Comparison of ENCODE assay signal across 11 cellular contexts in the genomic region with DNA sequence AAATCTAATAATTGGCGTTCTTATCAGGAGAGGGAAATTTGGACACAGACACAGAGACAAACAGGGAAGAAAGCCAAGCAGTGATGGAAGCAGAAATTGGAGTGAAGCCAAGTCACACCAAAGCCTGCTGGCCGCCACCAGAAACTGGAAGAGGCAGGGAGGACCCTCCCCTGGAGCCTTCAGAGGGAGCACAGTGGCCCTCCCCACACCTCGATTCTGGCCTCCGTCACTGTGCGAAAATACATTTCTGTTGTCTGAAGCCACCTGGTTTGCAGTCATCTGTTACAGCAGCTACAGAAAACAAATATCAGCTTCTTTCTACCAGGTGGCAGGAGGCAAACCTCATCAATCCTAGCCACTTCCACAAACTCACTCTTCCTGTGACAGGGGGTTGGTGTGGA. TPM values are rescaled to one million over a fixed set of nuclear protein-coding genes. Genes with fewer than 3 reads are reported as not detected.
DNase-seq lines count a peak whose midpoint lies in the region; ATAC-seq, FAIRE-seq and TF ChIP-seq lines count a peak whose summit lies in the region.
"Had no signal": no experiment of that assay in that cellular context is flagged by ENCODE, and none has a peak within 500 bp of the region (broad histone marks: within the 10 kb centered on the region; RNA-seq: fewer than 3 reads in every experiment).

No MANE protein-coding gene starts in this region.

- FAIRE-seq in pancreas (lab: Jason Lieb, UNC), result no peak

- H3K27ac ChIP-seq in pancreas, result peak overlapping the region; percentile 22 to 79 (median 60)

- H3K4me1 ChIP-seq in pancreas, result peaks cover 0 to 11% (median 0%) of the 10 kb centered on the region in 3 donors

- H3K9me3 ChIP-seq in pancreas, result no peaks in the 10 kb centered on the region

- H3K9me3 Mint-ChIP-seq in endothelial cell (ENCODE audit: unreplicated experiment) (no peaks in the 10 kb centered on the region), Calu3 (ENCODE audit: low read depth, unreplicated experiment) (no peaks in the 10 kb centered on the region)
- H3K9me3 Mint-ChIP-seq: activated naive CD8-positive, alpha-beta T cell treated with anti-CD3 and anti-CD28 coated beads for 36 hours; CD8-positive, alpha-beta memory T cell had no signal

- no peaks in the 10 kb centered on the region for H3K36me3 ChIP-seq in pancreas

- H3K27ac Mint-ChIP-seq in endothelial cell (ENCODE audit: unreplicated experiment) (no peak overlapping the region), Calu3 (ENCODE audit: unreplicated experiment) (no peak overlapping the region)
- H3K27ac Mint-ChIP-seq: activated naive CD8-positive, alpha-beta T cell treated with anti-CD3 and anti-CD28 coated beads for 36 hours had no signal

- no peaks in the 10 kb centered on the region for H3K27me3 Mint-ChIP-seq in endothelial cell (ENCODE audit: unreplicated experiment)
- no peaks in the 10 kb centered on the region for H3K27me3 Mint-ChIP-seq in Calu3 (ENCODE audit: unreplicated experiment)

- CTCF ChIA-PET in Calu3 (lab: Charles Lee), result no interaction called here

- intact Hi-C loops in pancreas (cut with DNase I) (loop anchor here in 1 of 3 donors (10.0 kb wide), 1 partner anchor 136 kb away; no protein-coding TSS in a partner anchor), Calu3 (cut with micrococcal nuclease; ENCODE audit: unreplicated experiment) (no loop called here)

- TF ChIP-seq CTCF in endothelial cell (IDR thresholded peaks at IDR 0.05; ENCODE audit: unreplicated experiment), result no peak
- TF ChIP-seq CTCF in pancreas (IDR thresholded peaks at IDR 0.05), result no peak
- TF ChIP-seq CTCF in Calu3 (IDR thresholded peaks at IDR 0.05; ENCODE audit: unreplicated experiment), result no peak

- BruUV-seq in Calu3 (replicated peaks; lab: Mats Ljungman, UMichigan), result no TSS peak

- H3K4me3 Mint-ChIP-seq in endothelial cell (ENCODE audit: unreplicated experiment) (peak overlapping the region; percentile 65), Calu3 (ENCODE audit: low read depth, unreplicated experiment) (no peak overlapping the region)
- H3K4me3 Mint-ChIP-seq: activated naive CD8-positive, alpha-beta T cell treated with anti-CD3 and anti-CD28 coated beads for 36 hours; CD8-positive, alpha-beta memory T cell had no signal

- WGBS in pancreas, 2 donors, result 0 to 6% methylated on average over 5 of the region's 5 CpGs

- H3K36me3 Mint-ChIP-seq in endothelial cell (ENCODE audit: low read depth, unreplicated experiment) (no peaks in the 10 kb centered on the region), Calu3 (ENCODE audit: insufficient read depth, unreplicated experiment) (no peaks in the 10 kb centered on the region)
- H3K36me3 Mint-ChIP-seq: activated naive CD8-positive, alpha-beta T cell treated with anti-CD3 and anti-CD28 coated beads for 36 hours; CD8-positive, alpha-beta memory T cell had no signal

- ATAC-seq in pancreas (peak; percentile 87 to 95 (median 91)), GM21526 (IDR thresholded peaks at IDR 0.05; ENCODE audit: low FRiP score, unreplicated experiment) (no peak), HG03175 (IDR thresholded peaks at IDR 0.05; ENCODE audit: unreplicated experiment) (no peak)

- peak; percentile 89 for DNase-seq in DMS153 treated with DMSO at 0.1 percent for 48 hours (lab: John Stamatoyannopoulos, UW; ENCODE audit: unreplicated experiment)
- DNase-seq in NCI-H2196 (lab: John Stamatoyannopoulos, UW; ENCODE audit: unreplicated experiment), result peak; percentile 94
- no peak for DNase-seq in endothelial cell (ENCODE audit: low spot score)
- DNase-seq in pancreas, result peak in 5 of 6 donors; percentile 78 to 90 (median 84)
- no peak for DNase-seq in Calu3
- DNase-seq in GM03348 (ENCODE audit: low spot score), result no peak
- DNase-seq: activated naive CD8-positive, alpha-beta T cell treated with anti-CD3 and anti-CD28 coated beads for 36 hours; CD8-positive, alpha-beta memory T cell; retina had no signal

- no peak overlapping the region for H3K4me3 ChIP-seq in pancreas

- H3K4me1 Mint-ChIP-seq in endothelial cell (ENCODE audit: unreplicated experiment), result peaks cover 6% of the 10 kb centered on the region
- no peaks in the 10 kb centered on the region for H3K4me1 Mint-ChIP-seq in Calu3 (ENCODE audit: low read depth, unreplicated experiment)

- H3K27me3 ChIP-seq in pancreas, result no peaks in the 10 kb centered on the region

RNA-seq across cellular contexts. Expression of a gene that starts 8.3 kb away (rescaled TPM):
- total RNA-seq in endothelial cell (ENCODE audit: unreplicated experiment) (0.59 TPM), pancreas (1 to 10 TPM in 4 of 6 donors, under 1 TPM in 2; 0.97 to 1.6 (median 1.1) TPM), Calu3 (2022) (2.1 and 3.4 TPM in 2 replicates)
- 1 to 10 TPM; 6.7 to 8.5 TPM for polyA plus RNA-seq in pancreas
- polyA plus RNA-seq: CD8-positive, alpha-beta memory T cell had no signal

RNA-seq across cellular contexts. Expression of a gene that starts 24.3 kb away (rescaled TPM):
- total RNA-seq in endothelial cell (ENCODE audit: unreplicated experiment), result 5.5 TPM
- total RNA-seq in pancreas, result 1 to 10 TPM; 1.3 to 2.6 (median 1.7) TPM
- polyA plus RNA-seq in pancreas, result 1 to 10 TPM; 2.7 to 3.4 TPM
- total RNA-seq in Calu3 (2022), result 3.6 and 5.0 TPM in 2 replicates

RNA-seq across cellular contexts. Expression of a gene that starts 60.0 kb away (rescaled TPM):
- total RNA-seq in endothelial cell (ENCODE audit: unreplicated experiment), result 5.7 TPM
- 10 to 100 TPM; 16.4 to 38.0 (median 21.8) TPM for total RNA-seq in pancreas
- 10 to 100 TPM; 72.6 to 81.9 TPM for polyA plus RNA-seq in pancreas
- 8.5 and 9.3 TPM in 2 replicates for total RNA-seq in Calu3 (2022)

Comparison
In these comparisons a context has a peak if more than half of its experiments do, and no peak if none do; other contexts are left out.
1. DNase-seq: peak in DMS153 treated with DMSO at 0.1 percent for 48 hours (single experiment), NCI-H2196 (single experiment) and pancreas (5 of 6); none in endothelial cell (single experiment), Calu3 (single experiment) and GM03348 (single experiment).
2. ATAC-seq: peak in pancreas (4 of 4); none in GM21526 (single experiment) and HG03175 (single experiment).